25 cellular contexts compared by ENCODE assay signal in the genomic region with DNA sequence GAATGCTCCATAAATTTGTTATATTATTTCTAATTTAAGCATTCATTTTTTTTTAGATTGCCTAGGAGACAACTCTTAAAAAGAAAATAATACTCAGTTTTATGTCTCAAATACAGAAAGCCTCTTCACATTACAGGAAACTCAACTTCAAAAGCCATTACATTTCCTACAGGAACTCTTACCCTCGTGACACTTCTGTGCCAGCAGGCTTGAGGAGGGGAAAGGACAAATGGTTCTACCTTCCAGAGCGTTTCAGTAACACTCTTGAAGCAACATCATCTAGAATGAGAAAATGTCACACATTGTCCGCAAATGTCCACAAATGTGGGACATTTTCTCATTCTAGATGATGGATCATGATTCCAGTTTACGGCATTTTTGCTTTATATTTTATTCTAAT.
"Had no signal": no experiment of that assay in that cellular context is flagged by ENCODE, and none has a peak within 500 bp of the region (broad histone marks: within the 10 kb centered on the region; RNA-seq: fewer than 3 reads in every experiment).

No MANE protein-coding gene starts in this region.

- DNase-seq: activated CD4-positive, alpha-beta memory T cell treated with anti-CD3 and anti-CD28 coated beads, Interleukin-2, amount 10 ng/mL, durations not matched to agents 7 days and 5 days; activated CD4-positive, alpha-beta T cell treated with anti-CD3 and anti-CD28 coated beads for 1 hour; activated CD4-positive, alpha-beta T cell treated with anti-CD3 and anti-CD28 coated beads, Interleukin-2, amount 10 ng/mL, durations not matched to agents 7 days and 5 days; activated CD8-positive, alpha-beta memory T cell treated with anti-CD3 and anti-CD28 coated beads, Interleukin-2, amount 10 ng/mL, durations not matched to agents 7 days and 5 days; activated naive CD4-positive, alpha-beta T cell; activated T-cell treated with anti-CD3 and anti-CD28 coated beads, Interleukin-2, amount 50 U/mL, for 72 hours; central memory CD4-positive, alpha-beta T cell; endodermal cell; esophagus squamous epithelium; glutamatergic neuron; left ventricle myocardium superior; naive thymus-derived CD4-positive, alpha-beta T cell; pancreas; sigmoid colon; stimulated activated CD4-positive, alpha-beta T cell treated with anti-CD3 and anti-CD28 coated beads, Interleukin-1b, Interleukin-23, amount 100 ng/mL, for 48 hours; stimulated activated CD4-positive, alpha-beta T cell treated with anti-CD3 and anti-CD28 coated beads, Interleukin-4, amount 100 ng/mL, for 4 hours; stimulated activated CD8-positive, alpha-beta memory T cell treated with anti-CD3 and anti-CD28 coated beads, Interleukin-4, amount 100 ng/mL, for 48 hours; T-helper 2 cell; transverse colon had no signal

- H3K27ac ChIP-seq: epithelial cell of prostate, pancreas, prostate gland had no signal

- H3K4me3 ChIP-seq: breast epithelium, esophagus squamous epithelium, pancreas, prostate gland, sigmoid colon, smooth muscle cell, transverse colon had no signal

- H3K4me1 Mint-ChIP-seq: activated CD4-positive, alpha-beta memory T cell treated with anti-CD3 and anti-CD28 coated beads, Interleukin-2, amount 10 ng/mL, durations not matched to agents 7 days and 5 days; activated CD4-positive, alpha-beta T cell treated with anti-CD3 and anti-CD28 coated beads, Interleukin-2, amount 10 ng/mL, durations not matched to agents 7 days and 5 days; activated CD8-positive, alpha-beta memory T cell treated with anti-CD3 and anti-CD28 coated beads, Interleukin-2, amount 10 ng/mL, durations not matched to agents 7 days and 5 days; stimulated activated memory B cell treated with anti-CD40 and anti-IgM and Interleukin-4, amounts not matched to agents 10 μg/mL and 1 μg/mL and 100 μg/mL, for 72 hours had no signal

- H3K4me1 ChIP-seq: breast epithelium, prostate gland had no signal

- H3K9me3 Mint-ChIP-seq: activated CD4-positive, alpha-beta memory T cell treated with anti-CD3 and anti-CD28 coated beads, Interleukin-2, amount 10 ng/mL, durations not matched to agents 7 days and 5 days; activated CD4-positive, alpha-beta T cell treated with anti-CD3 and anti-CD28 coated beads, Interleukin-2, amount 10 ng/mL, durations not matched to agents 7 days and 5 days; activated naive CD4-positive, alpha-beta T cell treated with anti-CD3 and anti-CD28 coated beads, Interleukin-2, amount 50 U/mL, for 72 hours; activated T-cell treated with anti-CD3 and anti-CD28 coated beads, Interleukin-2, amount 50 U/mL, for 72 hours; endodermal cell; naive thymus-derived CD4-positive, alpha-beta T cell; stimulated activated memory B cell treated with anti-CD40 and anti-IgM and Interleukin-4, amounts not matched to agents 10 μg/mL and 1 μg/mL and 100 μg/mL, for 72 hours had no signal

- H3K4me3 Mint-ChIP-seq: activated CD4-positive, alpha-beta memory T cell treated with anti-CD3 and anti-CD28 coated beads, Interleukin-2, amount 10 ng/mL, durations not matched to agents 7 days and 5 days; activated CD4-positive, alpha-beta T cell treated with anti-CD3 and anti-CD28 coated beads, Interleukin-2, amount 10 ng/mL, durations not matched to agents 7 days and 5 days; activated CD8-positive, alpha-beta memory T cell treated with anti-CD3 and anti-CD28 coated beads, Interleukin-2, amount 10 ng/mL, durations not matched to agents 7 days and 5 days; activated T-cell treated with anti-CD3 and anti-CD28 coated beads, Interleukin-2, amount 50 U/mL, for 72 hours; endodermal cell; naive thymus-derived CD4-positive, alpha-beta T cell; stimulated activated memory B cell treated with anti-CD40 and anti-IgM and Interleukin-4, amounts not matched to agents 10 μg/mL and 1 μg/mL and 100 μg/mL, for 72 hours had no signal

- H3K27ac Mint-ChIP-seq: activated CD4-positive, alpha-beta memory T cell treated with anti-CD3 and anti-CD28 coated beads, Interleukin-2, amount 10 ng/mL, durations not matched to agents 7 days and 5 days; activated CD4-positive, alpha-beta T cell treated with anti-CD3 and anti-CD28 coated beads, Interleukin-2, amount 10 ng/mL, durations not matched to agents 7 days and 5 days; activated CD8-positive, alpha-beta memory T cell treated with anti-CD3 and anti-CD28 coated beads, Interleukin-2, amount 10 ng/mL, durations not matched to agents 7 days and 5 days; activated naive CD4-positive, alpha-beta T cell treated with anti-CD3 and anti-CD28 coated beads, Interleukin-2, amount 50 U/mL, for 72 hours; activated T-cell treated with anti-CD3 and anti-CD28 coated beads, Interleukin-2, amount 50 U/mL, for 72 hours; naive thymus-derived CD4-positive, alpha-beta T cell; stimulated activated memory B cell treated with anti-CD40 and anti-IgM and Interleukin-4, amounts not matched to agents 10 μg/mL and 1 μg/mL and 100 μg/mL, for 72 hours had no signal

- H3K36me3 ChIP-seq: breast epithelium, esophagus squamous epithelium, pancreas, prostate gland, sigmoid colon, transverse colon had no signal

- ATAC-seq: activated CD8-positive, alpha-beta memory T cell treated with anti-CD3 and anti-CD28 coated beads, Interleukin-2, amount 10 ng/mL, durations not matched to agents 7 days and 5 days; activated naive CD4-positive, alpha-beta T cell treated with anti-CD3 and anti-CD28 coated beads, Interleukin-2, amount 50 U/mL, for 72 hours; activated T-cell treated with anti-CD3 and anti-CD28 coated beads, Interleukin-2, amount 50 U/mL, for 72 hours; left ventricle myocardium superior; naive thymus-derived CD4-positive, alpha-beta T cell; pancreas; stimulated activated memory B cell treated with anti-CD40 and anti-IgM and Interleukin-4, amounts not matched to agents 10 μg/mL and 1 μg/mL and 100 μg/mL, for 72 hours had no signal

- H3K36me3 Mint-ChIP-seq: activated CD8-positive, alpha-beta memory T cell treated with anti-CD3 and anti-CD28 coated beads, Interleukin-2, amount 10 ng/mL, durations not matched to agents 7 days and 5 days; activated naive CD4-positive, alpha-beta T cell treated with anti-CD3 and anti-CD28 coated beads, Interleukin-2, amount 50 U/mL, for 72 hours; naive thymus-derived CD4-positive, alpha-beta T cell; stimulated activated memory B cell treated with anti-CD40 and anti-IgM and Interleukin-4, amounts not matched to agents 10 μg/mL and 1 μg/mL and 100 μg/mL, for 72 hours had no signal

- H3K27me3 ChIP-seq: breast epithelium, esophagus squamous epithelium, pancreas, sigmoid colon, transverse colon had no signal

- H3K4me2 ChIP-seq: smooth muscle cell had no signal

- H3K9me3 ChIP-seq: breast epithelium, esophagus squamous epithelium, pancreas, prostate gland, sigmoid colon, transverse colon had no signal
